In genomic region chr3:171654809-171655208, GRCh38 we compare ENCODE assay signal across 1 cellular context.
TF ChIP-seq lines count a peak whose summit lies in the region.

No MANE protein-coding gene starts in this region.

TF ChIP-seq in HepG2, 621 proteins besides CTCF, POLR2A, EP300 and RAD21 (continued from another document):
- no peak for TF ChIP-seq HINFP (CRISPR knock-in tag; IDR thresholded peaks at IDR 0.05; ENCODE audit: low read depth)
- no peak for TF ChIP-seq ZNF234 (CRISPR knock-in tag; conservative IDR thresholded peaks at IDR 0.05)
- no peak for TF ChIP-seq MEIS2 (CRISPR knock-in tag; IDR thresholded peaks at IDR 0.05)
- TF ChIP-seq ATF7-NPFF (CRISPR knock-in tag; IDR thresholded peaks at IDR 0.05; ENCODE audit: low read depth) = no peak
- no peak for TF ChIP-seq DR1 (CRISPR knock-in tag; IDR thresholded peaks at IDR 0.05)
- no peak for TF ChIP-seq MLX (CRISPR knock-in tag; IDR thresholded peaks at IDR 0.05)
- no peak for TF ChIP-seq FOXJ3 (CRISPR knock-in tag; IDR thresholded peaks at IDR 0.05; ENCODE audit: borderline replicate concordance)
- no peak for TF ChIP-seq TMF1 (CRISPR knock-in tag; IDR thresholded peaks at IDR 0.05; ENCODE audit: low read depth)
- TF ChIP-seq SOX6 (IDR thresholded peaks at IDR 0.05) = no peak
- TF ChIP-seq SOX6 (CRISPR knock-in tag; IDR thresholded peaks at IDR 0.05) = no peak
- no peak for TF ChIP-seq ZNF607 (CRISPR knock-in tag; IDR thresholded peaks at IDR 0.05; ENCODE audit: borderline replicate concordance)
- no peak for TF ChIP-seq ESRRA (CRISPR knock-in tag; IDR thresholded peaks at IDR 0.05; ENCODE audit: low read depth)
